1 cellular context compared by ENCODE assay signal in genomic region chr20:50417484-50418235, GRCh38.
TF ChIP-seq lines count a peak whose summit lies in the region.

No MANE protein-coding gene starts in this region.

TF ChIP-seq in HepG2, 621 proteins besides CTCF, POLR2A, EP300 and RAD21 (continued from another document and continues in another):
- TF ChIP-seq ZNF646 (CRISPR knock-in tag; IDR thresholded peaks at IDR 0.05) (peak; percentile 21; the same call in 1 of the 2 replicates), ZNF331 (CRISPR knock-in tag; IDR thresholded peaks at IDR 0.05) (0 out of 2 replicates have a peak, but pooled peaks have one; percentile 16), PAXIP1 (CRISPR knock-in tag; conservative IDR thresholded peaks at IDR 0.05) (peak; percentile 50; the same call in 1 of the 2 replicates), SKIL (CRISPR knock-in tag; IDR thresholded peaks at IDR 0.05; ENCODE audit: borderline replicate concordance) (no peak), PHF21A (CRISPR knock-in tag; IDR thresholded peaks at IDR 0.05) (0 out of 2 replicates have a peak, but pooled peaks have one; percentile 15), NFE2L1 (CRISPR knock-in tag; IDR thresholded peaks at IDR 0.05; ENCODE audit: borderline replicate concordance) (0 out of 2 replicates have a peak, but pooled peaks have one; percentile 54), ZNF275 (CRISPR knock-in tag; IDR thresholded peaks at IDR 0.05; ENCODE audit: borderline replicate concordance) (no peak; the same call in 1 of the 2 replicates), HHEX (CRISPR knock-in tag; IDR thresholded peaks at IDR 0.05) (no peak), FOSL2 (CRISPR knock-in tag; IDR thresholded peaks at IDR 0.05) (peak; percentile 15; the same call in 1 of the 2 replicates), DRAP1 (CRISPR knock-in tag; IDR thresholded peaks at IDR 0.05) (0 out of 2 replicates have a peak, but pooled peaks have one; percentile 25), NFE2L2 (IDR thresholded peaks at IDR 0.05; ENCODE audit: low read length) (no peak), TBX2 (CRISPR knock-in tag; IDR thresholded peaks at IDR 0.05; ENCODE audit: borderline replicate concordance) (peak; percentile 48; the same call in 1 of the 2 replicates), ZNF34 (CRISPR knock-in tag; IDR thresholded peaks at IDR 0.05; ENCODE audit: borderline replicate concordance) (no peak), SIN3B (IDR thresholded peaks at IDR 0.05; ENCODE audit: low read length) (no peak), ZNF33A (CRISPR knock-in tag; IDR thresholded peaks at IDR 0.05; ENCODE audit: borderline replicate concordance) (0 out of 2 replicates have a peak, but pooled peaks have one; percentile 64), YEATS2 (CRISPR knock-in tag; IDR thresholded peaks at IDR 0.05; ENCODE audit: borderline replicate concordance) (no peak), ZNF12 (CRISPR knock-in tag; IDR thresholded peaks at IDR 0.05) (peak; percentile 50; the same call in 1 of the 2 replicates), SAP130 (CRISPR knock-in tag; IDR thresholded peaks at IDR 0.05; ENCODE audit: low read depth) (peak; percentile 64), HNF4A (CRISPR knock-in tag; IDR thresholded peaks at IDR 0.05) (no peak), ZNF850 (CRISPR knock-in tag; conservative IDR thresholded peaks at IDR 0.05) (0 out of 2 replicates have a peak, but pooled peaks have one; percentile 33), HOXD1 (CRISPR knock-in tag; IDR thresholded peaks at IDR 0.05) (0 out of 2 replicates have a peak, but pooled peaks have one; percentile 22), HDAC2 (CRISPR knock-in tag; IDR thresholded peaks at IDR 0.05) (0 out of 2 replicates have a peak, but pooled peaks have one; percentile 12), MED8 (CRISPR knock-in tag; IDR thresholded peaks at IDR 0.05; ENCODE audit: insufficient replicate concordance) (no peak), HMGXB3 (CRISPR knock-in tag; IDR thresholded peaks at IDR 0.05; ENCODE audit: borderline replicate concordance) (peak; percentile 80; the same call in 1 of the 2 replicates), PBX3 (CRISPR knock-in tag; IDR thresholded peaks at IDR 0.05; ENCODE audit: borderline replicate concordance) (0 out of 2 replicates have a peak, but pooled peaks have one; percentile 55), KLF16 (CRISPR knock-in tag; IDR thresholded peaks at IDR 0.05) (peak in 1 of 2 experiments; percentile 28; a peak in 1 of 4 replicates), ZNF629 (CRISPR knock-in tag; conservative IDR thresholded peaks at IDR 0.05) (0 out of 2 replicates have a peak, but pooled peaks have one; percentile 12), THAP11 (CRISPR knock-in tag; IDR thresholded peaks at IDR 0.05) (0 out of 2 replicates have a peak, but pooled peaks have one; percentile 21), ZNF570 (CRISPR knock-in tag; IDR thresholded peaks at IDR 0.05; ENCODE audit: borderline replicate concordance) (no peak), MEIS2 (CRISPR knock-in tag; IDR thresholded peaks at IDR 0.05) (peak; percentile 46; the same call in 1 of the 2 replicates), ZBTB10 (CRISPR knock-in tag; IDR thresholded peaks at IDR 0.05; ENCODE audit: borderline replicate concordance) (no peak), BORCS8-MEF2B (CRISPR knock-in tag; IDR thresholded peaks at IDR 0.05) (0 out of 2 replicates have a peak, but pooled peaks have one; percentile 62), ZNF292 (CRISPR knock-in tag; IDR thresholded peaks at IDR 0.05; ENCODE audit: borderline replicate concordance, low read depth) (peak; percentile 35; the same call in 1 of the 2 replicates)
